Comparison of ENCODE assay signal across 12 cellular contexts in genomic region chr19:2454199-2454961, GRCh38. TPM values are rescaled to one million over a fixed set of nuclear protein-coding genes. Genes with fewer than 3 reads are reported as not detected.
DNase-seq lines count a peak whose midpoint lies in the region; ATAC-seq and TF ChIP-seq lines count a peak whose summit lies in the region.
"Had no signal": no experiment of that assay in that cellular context is flagged by ENCODE, and none has a peak within 500 bp of the region (broad histone marks: within the 10 kb centered on the region; RNA-seq: fewer than 3 reads in every experiment).

No MANE protein-coding gene starts in this region.

- ATAC-seq in left ventricle myocardium superior (no peak), Panc1 (no peak)

- BruUV-seq in Panc1 (replicated peaks; lab: Mats Ljungman, UMichigan): TSS peak; percentile 57

- CTCF ChIA-PET in Panc1 (lab: Charles Lee): interaction anchor here (0.5 to 0.6 kb wide), 2 partner anchors 125 to 127 kb away, joined by 3 read pairs; no protein-coding TSS in a partner anchor

- intact Hi-C loops in left ventricle myocardium superior (cut with micrococcal nuclease): no loop called here
- intact Hi-C loops in Panc1 (cut with micrococcal nuclease; ENCODE audit: unreplicated experiment): no loop called here

- no peaks in the 10 kb centered on the region for H3K9me3 Mint-ChIP-seq in endothelial cell (ENCODE audit: unreplicated experiment)
- no peaks in the 10 kb centered on the region for H3K9me3 Mint-ChIP-seq in type B pancreatic cell

- no peak overlapping the region for H3K4me3 ChIP-seq in cardiac muscle cell
- H3K4me3 ChIP-seq in Panc1 (ENCODE audit: low read depth in 2 of 2, low read length in 2 of 2): peak overlapping the region in 1 of 2 experiments; percentile 83; a peak in 1 of 4 replicates

- H3K36me3 Mint-ChIP-seq in endothelial cell (ENCODE audit: low read depth, unreplicated experiment) (no peaks in the 10 kb centered on the region), type B pancreatic cell (no peaks in the 10 kb centered on the region)

- TF ChIP-seq CTCF in cardiac muscle cell (IDR thresholded peaks at IDR 0.05; ENCODE audit: low read depth, low read length): no peak
- no peak for TF ChIP-seq CTCF in Panc1 (IDR thresholded peaks at IDR 0.05)
- no peak for TF ChIP-seq CTCF in endothelial cell (IDR thresholded peaks at IDR 0.05; ENCODE audit: unreplicated experiment)
- no peak for TF ChIP-seq CTCF in type B pancreatic cell (conservative IDR thresholded peaks at IDR 0.05)

- H3K27me3 Mint-ChIP-seq in endothelial cell (ENCODE audit: unreplicated experiment): peaks cover 8% of the 10 kb centered on the region
- no peaks in the 10 kb centered on the region for H3K27me3 Mint-ChIP-seq in type B pancreatic cell

- peaks cover 3% of the 10 kb centered on the region for H3K4me1 Mint-ChIP-seq in endothelial cell (ENCODE audit: unreplicated experiment)
- peaks cover 9% of the 10 kb centered on the region for H3K4me1 Mint-ChIP-seq in type B pancreatic cell (ENCODE audit: unreplicated experiment)

- H3K4me3 Mint-ChIP-seq in endothelial cell (ENCODE audit: unreplicated experiment): peak overlapping the region; percentile 91
- peak overlapping the region; percentile 85 for H3K4me3 Mint-ChIP-seq in type B pancreatic cell

- no peaks in the 10 kb centered on the region for H3K36me3 ChIP-seq in cardiac muscle cell
- H3K36me3 ChIP-seq in Panc1 (ENCODE audit: control insufficient read depth, insufficient read depth, low read length): peaks cover 5% of the 10 kb centered on the region

- no peak for TF ChIP-seq POLR2A in erythroblast (IDR thresholded peaks at IDR 0.05; ENCODE audit: low read length)

- DNase-seq in cardiac muscle cell (ENCODE audit: low read depth in 1 of 2, low spot score in 1 of 2) (no peak), left ventricle myocardium superior (no peak), Panc1 (ENCODE audit: low read depth, low spot score) (no peak), endothelial cell (ENCODE audit: low spot score) (no peak), type B pancreatic cell (ENCODE audit: extremely low spot score, unreplicated experiment) (no peak), RPMI8226 (no peak), ureter (ENCODE audit: low spot score) (no peak), erythroblast (lab: John Stamatoyannopoulos, UW) (no peak)
- DNase-seq: kidney glomerular epithelial cell, posterior cingulate gyrus had no signal

- H3K27ac Mint-ChIP-seq in endothelial cell (ENCODE audit: unreplicated experiment) (peak overlapping the region; percentile 22), type B pancreatic cell (peak overlapping the region; percentile 58)

- H3K9me3 ChIP-seq in cardiac muscle cell (ENCODE audit: low read depth) (no peaks in the 10 kb centered on the region), Panc1 (ENCODE audit: control insufficient read depth, insufficient read depth, low read depth, low read length) (no peaks in the 10 kb centered on the region)
- H3K9me3 ChIP-seq: tibial nerve had no signal

- POLR2A ChIA-PET in Panc1 (lab: Charles Lee): no interaction called here

- H3K27ac ChIP-seq in cardiac muscle cell: peak overlapping the region; percentile 28
- no peak overlapping the region; the same call in 1 of the 2 replicates for H3K27ac ChIP-seq in Panc1 (ENCODE audit: low read length)
- H3K27ac ChIP-seq: C4-2B had no signal

- in situ Hi-C loops in Panc1 (cut with HindIII; ENCODE audit: low pct_unique_long_range_greater_than_20kb, low sequenced_read_pairs): no loop called here

- H3K27me3 ChIP-seq in cardiac muscle cell (no peaks in the 10 kb centered on the region), Panc1 (ENCODE audit: control insufficient read depth, insufficient read depth, low read length) (no peaks in the 10 kb centered on the region)
- H3K27me3 ChIP-seq: tibial nerve had no signal

- H3K4me1 ChIP-seq in cardiac muscle cell (ENCODE audit: low read depth) (no peaks in the 10 kb centered on the region), Panc1 (ENCODE audit: control insufficient read depth, insufficient read depth, low read length) (peaks cover 13% of the 10 kb centered on the region)

RNA-seq across cellular contexts. Expression of gene LMNB2, which starts 2.4 kb away (rescaled TPM):
- total RNA-seq in cardiac muscle cell (78.6 and 127 TPM in 2 replicates), left ventricle myocardium superior (17.7 TPM), Panc1 (2021; ENCODE audit: unreplicated experiment) (159 TPM), endothelial cell (ENCODE audit: unreplicated experiment) (49.6 TPM), type B pancreatic cell (ENCODE audit: low replicate concordance) (63.6 and 116 TPM in 2 replicates), ureter (27.5 TPM)
- 42.5 and 66.9 TPM in 2 replicates for polyA plus RNA-seq in cardiac muscle cell
- 166 TPM for polyA plus RNA-seq in Panc1 (2012; ENCODE audit: insufficient read length)

RNA-seq across cellular contexts. Expression of gene GADD45B, which starts 21.5 kb away (rescaled TPM):
- 44.8 and 75.2 TPM in 2 replicates for total RNA-seq in cardiac muscle cell
- polyA plus RNA-seq in cardiac muscle cell: 30.5 and 66.4 TPM in 2 replicates
- total RNA-seq in left ventricle myocardium superior: 42.3 TPM
- 56.2 TPM for total RNA-seq in Panc1 (2021; ENCODE audit: unreplicated experiment)
- polyA plus RNA-seq in Panc1 (2012; ENCODE audit: insufficient read length): 43.3 TPM
- 1.2 TPM for total RNA-seq in endothelial cell (ENCODE audit: unreplicated experiment)
- total RNA-seq in type B pancreatic cell (ENCODE audit: low replicate concordance): 31.1 and 67.3 TPM in 2 replicates
- total RNA-seq in ureter: 55.3 TPM

RNA-seq across cellular contexts. Expression of gene TIMM13, which starts 27.0 kb away (rescaled TPM):
- total RNA-seq in cardiac muscle cell (76.7 and 93.0 TPM in 2 replicates), left ventricle myocardium superior (84.1 TPM), Panc1 (2021; ENCODE audit: unreplicated experiment) (128 TPM), endothelial cell (ENCODE audit: unreplicated experiment) (117 TPM), type B pancreatic cell (ENCODE audit: low replicate concordance) (132 and 139 TPM in 2 replicates), ureter (87.0 TPM)
- 287 and 292 TPM in 2 replicates for polyA plus RNA-seq in cardiac muscle cell
- 172 TPM for polyA plus RNA-seq in Panc1 (2012; ENCODE audit: insufficient read length)

Comparison
In these comparisons a context has a peak if more than half of its experiments do, and no peak if none do; other contexts are left out.
1. RNA of gene GADD45B, which starts 21.5 kb away (total RNA-seq): 44.8 to 75.2 TPM in cardiac muscle cell, 56.2 TPM in Panc1 (single experiment), 55.3 TPM in ureter (single experiment), 42.3 TPM in left ventricle myocardium superior (single experiment) and 31.1 to 67.3 TPM in type B pancreatic cell; 1.2 TPM in endothelial cell (single experiment); every median in the first group is over 10 times any median in the second.